1 cellular context compared by ENCODE assay signal in genomic region chr10:75269605-75270004, GRCh38.
TF ChIP-seq lines count a peak whose summit lies in the region.

No MANE protein-coding gene starts in this region.

TF ChIP-seq in HepG2, 621 proteins besides CTCF, POLR2A, EP300 and RAD21:
- no peak for TF ChIP-seq ZFP62 (CRISPR knock-in tag; IDR thresholded peaks at IDR 0.05)
- no peak for TF ChIP-seq GABPA (IDR thresholded peaks at IDR 0.05; ENCODE audit: low read depth, low read length)
- TF ChIP-seq GABPA (CRISPR knock-in tag; IDR thresholded peaks at IDR 0.05; ENCODE audit: low read depth): 0 out of 2 replicates have a peak, but pooled peaks have one; percentile 30
